20 cellular contexts compared by ENCODE assay signal in genomic region chr11:35346472-35347136, GRCh38.
"Had no signal": no experiment of that assay in that cellular context is flagged by ENCODE, and none has a peak within 500 bp of the region (broad histone marks: within the 10 kb centered on the region; RNA-seq: fewer than 3 reads in every experiment).

No MANE protein-coding gene starts in this region.

- ATAC-seq: activated CD8-positive, alpha-beta T cell treated with anti-CD3 and anti-CD28 coated beads, Interleukin-2, amount 10 ng/mL, durations not matched to agents 7 days and 5 days; foreskin keratinocyte had no signal

- FAIRE-seq: kidney, urothelium cell line had no signal

- H3K9me3 ChIP-seq: prostate gland, tibial nerve had no signal

- H3K27ac ChIP-seq: foreskin keratinocyte, prostate gland, tibial nerve had no signal

- H3K4me3 Mint-ChIP-seq: activated CD8-positive, alpha-beta T cell treated with anti-CD3 and anti-CD28 coated beads, Interleukin-2, amount 10 ng/mL, durations not matched to agents 7 days and 5 days; activated naive CD8-positive, alpha-beta T cell; activated T-helper 1 cell treated with anti-CD3 and anti-CD28 coated beads, Interleukin-12 subunit alpha, Interleukin-12 subunit beta, Interleukin-2, Interleukin-4 antibody, amounts not matched to agents 30 ng/mL and 10 ng/mL and 1 ng/mL, durations not matched to agents 14 hours and 24 hours and 36 hours; stimulated activated naive CD8-positive, alpha-beta T cell treated with anti-CD3 and anti-CD28 coated beads, Interleukin-15, Interleukin-2, amounts not matched to agents 100 ng/mL and 50 ng/mL, for 24 hours had no signal

- H3K27me3 ChIP-seq: foreskin keratinocyte, tibial nerve had no signal

- H3K36me3 Mint-ChIP-seq: activated naive CD8-positive, alpha-beta T cell; naive B cell had no signal

- H3K9me3 Mint-ChIP-seq: activated T-helper 1 cell treated with anti-CD3 and anti-CD28 coated beads, Interleukin-12 subunit alpha, Interleukin-12 subunit beta, Interleukin-2, Interleukin-4 antibody, amounts not matched to agents 30 ng/mL and 10 ng/mL and 1 ng/mL, durations not matched to agents 14 hours and 24 hours and 36 hours; naive B cell; stimulated activated naive CD8-positive, alpha-beta T cell treated with anti-CD3 and anti-CD28 coated beads, Interleukin-15, Interleukin-2, amounts not matched to agents 100 ng/mL and 50 ng/mL, for 24 hours had no signal

- H3K4me1 ChIP-seq: foreskin keratinocyte had no signal

- H3K27ac Mint-ChIP-seq: activated CD8-positive, alpha-beta T cell treated with anti-CD3 and anti-CD28 coated beads, Interleukin-2, amount 10 ng/mL, durations not matched to agents 7 days and 5 days; activated naive CD8-positive, alpha-beta T cell; activated T-helper 1 cell treated with anti-CD3 and anti-CD28 coated beads, Interleukin-12 subunit alpha, Interleukin-12 subunit beta, Interleukin-2, Interleukin-4 antibody, amounts not matched to agents 30 ng/mL and 10 ng/mL and 1 ng/mL, durations not matched to agents 14 hours and 24 hours and 36 hours; stimulated activated naive CD8-positive, alpha-beta T cell treated with anti-CD3 and anti-CD28 coated beads, Interleukin-15, Interleukin-2, amounts not matched to agents 100 ng/mL and 50 ng/mL, for 24 hours had no signal

- H3K4me3 ChIP-seq: coronary artery, lung, prostate gland, tibial nerve had no signal

- DNase-seq: activated CD4-positive, alpha-beta T cell treated with anti-CD3 and anti-CD28 coated beads for 1 hour; activated CD4-positive, alpha-beta T cell treated with anti-CD3 and anti-CD28 coated beads, Interleukin-2, amount 50 U/mL, for 1 hour; activated CD8-positive, alpha-beta T cell treated with anti-CD3 and anti-CD28 coated beads, Interleukin-2, amount 10 ng/mL, durations not matched to agents 7 days and 5 days; activated gamma-delta T cell treated with Interleukin-2 at 50 U/mL for 16 hours; amniotic stem cell; cerebellar nuclear complex; foreskin keratinocyte; kidney; naive B cell; stimulated activated CD4-positive, alpha-beta T cell treated with anti-CD3 and anti-CD28 coated beads, Interleukin-4, amount 100 ng/mL, for 24 hours; T-helper 1 cell; T-helper 9 cell had no signal

- H3K27me3 Mint-ChIP-seq: activated naive CD8-positive, alpha-beta T cell; stimulated activated naive CD8-positive, alpha-beta T cell treated with anti-CD3 and anti-CD28 coated beads, Interleukin-15, Interleukin-2, amounts not matched to agents 100 ng/mL and 50 ng/mL, for 24 hours had no signal

- H3K36me3 ChIP-seq: prostate gland, tibial nerve had no signal
